Comparison of ENCODE assay signal across 33 cellular contexts in the genomic region with DNA sequence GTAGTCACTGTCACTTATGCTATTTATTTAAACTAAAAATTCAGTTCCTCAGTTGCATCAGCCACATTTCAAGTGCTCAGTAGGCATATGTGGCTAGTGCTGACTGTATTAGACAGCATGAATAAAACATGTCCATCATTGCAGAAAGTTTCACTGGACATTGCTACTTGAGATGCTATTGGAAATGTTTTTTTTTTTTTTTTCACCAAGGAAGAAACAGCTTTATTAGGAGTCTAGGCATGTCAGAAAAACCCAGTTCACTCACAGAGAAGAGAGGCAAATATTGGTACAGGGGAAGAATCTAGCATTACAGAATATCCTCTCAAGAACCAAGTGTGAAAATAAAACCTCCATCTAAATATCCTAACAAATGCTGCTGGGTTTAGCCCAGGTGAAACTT.
"Had no signal": no experiment of that assay in that cellular context is flagged by ENCODE, and none has a peak within 500 bp of the region (broad histone marks: within the 10 kb centered on the region; RNA-seq: fewer than 3 reads in every experiment).

No MANE protein-coding gene starts in this region.

- H3K4me3 ChIP-seq: ascending aorta, breast epithelium, cardiac muscle cell, coronary artery, dorsolateral prefrontal cortex, esophagus muscularis mucosa, gastrocnemius medialis, heart left ventricle had no signal

- H3K27me3 Mint-ChIP-seq: activated B cell treated with CpG ODN at 0.5 μM for 24 hours; activated CD8-positive, alpha-beta T cell treated with anti-CD3 and anti-CD28 coated beads for 36 hours; activated naive CD4-positive, alpha-beta T cell treated with anti-CD3 and anti-CD28 coated beads, Interleukin-2, amount 10 ng/mL, durations not matched to agents 7 days and 5 days; activated naive CD8-positive, alpha-beta T cell treated with anti-CD3 and anti-CD28 coated beads, Interleukin-2, amount 10 ng/mL, durations not matched to agents 7 days and 5 days; brain; dendritic cell treated with granulocyte-macrophage colony-stimulating factor and Interleukin-4, amounts not matched to agents 40 ng/mL and 50 ng/mL, for 4 days had no signal

- H3K27me3 ChIP-seq: ascending aorta, breast epithelium, cardiac muscle cell, dorsolateral prefrontal cortex, esophagus muscularis mucosa, foreskin keratinocyte, gastrocnemius medialis, heart left ventricle had no signal

- H3K36me3 ChIP-seq: breast epithelium, cardiac muscle cell had no signal

- H3K4me3 Mint-ChIP-seq: activated B cell treated with CpG ODN at 0.5 μM for 24 hours; activated CD8-positive, alpha-beta T cell treated with anti-CD3 and anti-CD28 coated beads for 36 hours; activated naive CD4-positive, alpha-beta T cell treated with anti-CD3 and anti-CD28 coated beads, Interleukin-2, amount 10 ng/mL, durations not matched to agents 7 days and 5 days; activated naive CD8-positive, alpha-beta T cell treated with anti-CD3 and anti-CD28 coated beads, Interleukin-2, amount 10 ng/mL, durations not matched to agents 7 days and 5 days; brain; dendritic cell treated with granulocyte-macrophage colony-stimulating factor and Interleukin-4, amounts not matched to agents 40 ng/mL and 50 ng/mL, for 4 days; endodermal cell had no signal

- DNase-seq: activated B cell treated with CpG ODN at 0.5 μM for 24 hours; activated CD4-positive, alpha-beta T cell treated with anti-CD3 and anti-CD28 coated beads for 48 hours; activated CD4-positive, alpha-beta T cell treated with anti-CD3 and anti-CD28 coated beads, Interleukin-2, amount 50 U/mL, for 1 hour; activated CD4-positive, alpha-beta T cell treated with anti-CD3 and anti-CD28 coated beads, Interleukin-2, amount 50 U/mL, for 48 hours; activated CD8-positive, alpha-beta memory T cell treated with anti-CD3 and anti-CD28 coated beads for 24 hours; activated CD8-positive, alpha-beta T cell treated with anti-CD3 and anti-CD28 coated beads for 36 hours; activated gamma-delta T cell; activated naive CD4-positive, alpha-beta T cell; activated naive CD4-positive, alpha-beta T cell treated with anti-CD3 and anti-CD28 coated beads, Interleukin-2, amount 10 ng/mL, durations not matched to agents 7 days and 5 days; activated naive CD8-positive, alpha-beta T cell treated with anti-CD3 and anti-CD28 coated beads, Interleukin-2, amount 10 ng/mL, durations not matched to agents 7 days and 5 days; activated T-cell treated with anti-CD3 and anti-CD28 coated beads, Interleukin-2, amount 50 U/mL, for 1 hour; activated T-cell treated with anti-CD3 and anti-CD28 coated beads, Interleukin-2, amount 50 U/mL, for 48 hours; central memory CD4-positive, alpha-beta T cell; cerebellar nuclear complex; dorsolateral prefrontal cortex; effector memory CD4-positive, alpha-beta T cell; endodermal cell; erythroblast; foreskin keratinocyte; gastrocnemius medialis; glutamatergic neuron; heart left ventricle; T-helper 2 cell; WERI-Rb-1 had no signal

- ATAC-seq: activated CD4-positive, CD25-positive, alpha-beta regulatory T cell treated with anti-CD3 and anti-CD28 coated beads, Interleukin-2, amount 50 U/mL, for 24 hours; activated CD8-positive, alpha-beta T cell treated with anti-CD3 and anti-CD28 coated beads for 36 hours; activated naive CD4-positive, alpha-beta T cell treated with anti-CD3 and anti-CD28 coated beads, Interleukin-2, amount 50 U/mL, for 72 hours; foreskin keratinocyte; gastrocnemius medialis; heart left ventricle had no signal

- H3K9me3 ChIP-seq: ascending aorta, breast epithelium, esophagus muscularis mucosa, gastrocnemius medialis, heart left ventricle had no signal

- H3K9me3 Mint-ChIP-seq: activated B cell treated with CpG ODN at 0.5 μM for 24 hours; activated CD8-positive, alpha-beta T cell treated with anti-CD3 and anti-CD28 coated beads for 36 hours; activated naive CD4-positive, alpha-beta T cell treated with anti-CD3 and anti-CD28 coated beads, Interleukin-2, amount 10 ng/mL, durations not matched to agents 7 days and 5 days; activated naive CD4-positive, alpha-beta T cell treated with anti-CD3 and anti-CD28 coated beads, Interleukin-2, amount 50 U/mL, for 72 hours; activated naive CD8-positive, alpha-beta T cell treated with anti-CD3 and anti-CD28 coated beads, Interleukin-2, amount 10 ng/mL, durations not matched to agents 7 days and 5 days; brain; dendritic cell treated with granulocyte-macrophage colony-stimulating factor and Interleukin-4, amounts not matched to agents 40 ng/mL and 50 ng/mL, for 4 days; endodermal cell had no signal

- H3K27ac ChIP-seq: ascending aorta, breast epithelium, cardiac muscle cell, coronary artery, esophagus muscularis mucosa, foreskin keratinocyte, gastrocnemius medialis, heart left ventricle, WERI-Rb-1 had no signal

- H3K4me1 ChIP-seq: ascending aorta, breast epithelium, esophagus muscularis mucosa, foreskin keratinocyte, gastrocnemius medialis, heart left ventricle had no signal

- H3K27ac Mint-ChIP-seq: activated B cell treated with CpG ODN at 0.5 μM for 24 hours; activated CD8-positive, alpha-beta T cell treated with anti-CD3 and anti-CD28 coated beads for 36 hours; activated naive CD4-positive, alpha-beta T cell treated with anti-CD3 and anti-CD28 coated beads, Interleukin-2, amount 10 ng/mL, durations not matched to agents 7 days and 5 days; activated naive CD8-positive, alpha-beta T cell treated with anti-CD3 and anti-CD28 coated beads, Interleukin-2, amount 10 ng/mL, durations not matched to agents 7 days and 5 days; brain; dendritic cell treated with granulocyte-macrophage colony-stimulating factor and Interleukin-4, amounts not matched to agents 40 ng/mL and 50 ng/mL, for 4 days; endodermal cell had no signal

- H3K4me1 Mint-ChIP-seq: activated B cell treated with CpG ODN at 0.5 μM for 24 hours; activated naive CD4-positive, alpha-beta T cell treated with anti-CD3 and anti-CD28 coated beads, Interleukin-2, amount 10 ng/mL, durations not matched to agents 7 days and 5 days; activated naive CD8-positive, alpha-beta T cell treated with anti-CD3 and anti-CD28 coated beads, Interleukin-2, amount 10 ng/mL, durations not matched to agents 7 days and 5 days; brain; endodermal cell had no signal
